Comparison of ENCODE assay signal across 8 cellular contexts in the genomic region with DNA sequence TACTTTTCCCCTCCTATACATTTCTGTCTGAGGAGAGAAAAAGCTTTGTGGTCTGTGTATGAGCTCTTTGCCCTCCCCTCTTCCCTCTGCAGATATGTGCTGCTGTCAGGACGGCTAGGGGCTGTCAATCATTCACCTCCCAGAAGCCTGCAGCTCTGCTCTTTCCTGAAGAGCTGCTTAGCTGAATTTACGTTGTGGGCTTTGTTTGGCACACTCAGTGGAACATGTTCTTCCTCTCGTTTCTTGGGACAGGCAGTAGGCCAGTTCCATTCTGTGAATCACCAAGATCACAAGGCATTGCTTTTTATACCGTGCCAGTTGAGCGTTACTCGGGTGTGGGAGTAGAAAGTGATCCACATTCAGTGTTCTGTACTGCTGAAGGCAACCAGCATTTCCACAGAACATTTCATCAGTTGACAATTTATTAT.
DNase-seq lines count a peak whose midpoint lies in the region; ATAC-seq and TF ChIP-seq lines count a peak whose summit lies in the region.

No MANE protein-coding gene starts in this region.

- CTCF ChIA-PET in activated naive CD4-positive, alpha-beta T cell treated with anti-CD3 and anti-CD28 coated beads for 36 hours (lab: Charles Lee) = interaction anchor here (0.5 to 3.4 kb wide), 6 partner anchors 13 to 336 kb away, joined by 3 to 32 read pairs (median 4); no protein-coding TSS in a partner anchor
- CTCF ChIA-PET in activated naive CD4-positive, alpha-beta T cell treated with anti-CD3 and anti-CD28 coated beads, Interleukin-2, amount 10 ng/mL, durations not matched to agents 7 days and 5 days (lab: Charles Lee) = interaction anchor here (1.2 to 4.3 kb wide), 3 partner anchors 93 to 293 kb away, joined by 4 to 41 read pairs (median 12); no protein-coding TSS in a partner anchor

- no peak for TF ChIP-seq CTCF in stomach (IDR thresholded peaks at IDR 0.05)
- no peak for TF ChIP-seq CTCF in CD14-positive monocyte (IDR thresholded peaks at IDR 0.05)

- no peak overlapping the region for H3K27ac Mint-ChIP-seq in activated naive CD4-positive, alpha-beta T cell treated with anti-CD3 and anti-CD28 coated beads for 36 hours
- no peak overlapping the region for H3K27ac Mint-ChIP-seq in activated naive CD4-positive, alpha-beta T cell treated with anti-CD3 and anti-CD28 coated beads, Interleukin-2, amount 10 ng/mL, durations not matched to agents 7 days and 5 days
- H3K27ac Mint-ChIP-seq in activated T-helper 17 cell treated with anti-CD3 and anti-CD28 coated beads, Interleukin-2, amount 50 U/mL, for 72 hours = peak overlapping the region; percentile 72
- H3K27ac Mint-ChIP-seq in CD14-positive monocyte = no peak overlapping the region

- H3K4me3 Mint-ChIP-seq in activated naive CD4-positive, alpha-beta T cell treated with anti-CD3 and anti-CD28 coated beads for 36 hours = no peak overlapping the region
- H3K4me3 Mint-ChIP-seq in activated naive CD4-positive, alpha-beta T cell treated with anti-CD3 and anti-CD28 coated beads, Interleukin-2, amount 10 ng/mL, durations not matched to agents 7 days and 5 days = no peak overlapping the region
- H3K4me3 Mint-ChIP-seq in activated T-helper 17 cell treated with anti-CD3 and anti-CD28 coated beads, Interleukin-2, amount 50 U/mL, for 72 hours = peak overlapping the region; percentile 15
- no peak overlapping the region for H3K4me3 Mint-ChIP-seq in CD14-positive monocyte

- H3K4me3 ChIP-seq in stomach = no peak overlapping the region

- DNase-seq in activated naive CD4-positive, alpha-beta T cell treated with anti-CD3 and anti-CD28 coated beads for 36 hours = peak; percentile 19
- no peak for DNase-seq in activated naive CD4-positive, alpha-beta T cell treated with anti-CD3 and anti-CD28 coated beads, Interleukin-2, amount 10 ng/mL, durations not matched to agents 7 days and 5 days
- DNase-seq in left ventricle myocardium superior (peak; percentile 46), stomach (no peak), CD14-positive monocyte (ENCODE audit: low spot score) (no peak), activated gamma-delta T cell treated with Interleukin-2 at 50 U/mL for 16 hours (no peak)

- intact Hi-C loops in activated naive CD4-positive, alpha-beta T cell treated with anti-CD3 and anti-CD28 coated beads for 36 hours (cut with micrococcal nuclease) = loop anchor here (5.0 to 10.0 kb wide), 3 partner anchors 186 to 539 kb away; partner anchors contain the start of gene TTC39C
- intact Hi-C loops in left ventricle myocardium superior (cut with micrococcal nuclease) = no loop called here
- intact Hi-C loops in stomach (cut with DNase I; ENCODE audit: low total_unique reads) = no loop called here
- intact Hi-C loops in CD14-positive monocyte (cut with micrococcal nuclease) = no loop called here

- TF ChIP-seq POLR2A in stomach (IDR thresholded peaks at IDR 0.05) = no peak

- no peaks in the 10 kb centered on the region for H3K27me3 ChIP-seq in stomach

- no peaks in the 10 kb centered on the region for H3K9me3 ChIP-seq in stomach

- peaks cover 37% of the 10 kb centered on the region for H3K4me1 Mint-ChIP-seq in activated naive CD4-positive, alpha-beta T cell treated with anti-CD3 and anti-CD28 coated beads for 36 hours (ENCODE audit: low read depth)
- H3K4me1 Mint-ChIP-seq in activated naive CD4-positive, alpha-beta T cell treated with anti-CD3 and anti-CD28 coated beads, Interleukin-2, amount 10 ng/mL, durations not matched to agents 7 days and 5 days = peaks cover 34% of the 10 kb centered on the region
- H3K4me1 Mint-ChIP-seq in activated T-helper 17 cell treated with anti-CD3 and anti-CD28 coated beads, Interleukin-2, amount 50 U/mL, for 72 hours = peaks cover 10% of the 10 kb centered on the region
- H3K4me1 Mint-ChIP-seq in CD14-positive monocyte = peaks cover 5% of the 10 kb centered on the region

- H3K36me3 ChIP-seq in stomach = peaks cover 0 to 12% (median 5%) of the 10 kb centered on the region in 4 donors

- WGBS in stomach, 5 donors = 25 to 50% (median 42%) methylated on average over 6 of the region's 6 CpGs

- peak; percentile 35 for ATAC-seq in activated T-helper 17 cell treated with anti-CD3 and anti-CD28 coated beads, Interleukin-2, amount 50 U/mL, for 72 hours (replicated peaks)
- peak; percentile 96 for ATAC-seq in left ventricle myocardium superior
- ATAC-seq in HG02970 (IDR thresholded peaks at IDR 0.05; ENCODE audit: low FRiP score, unreplicated experiment) = no peak

- no peaks in the 10 kb centered on the region for H3K9me3 Mint-ChIP-seq in activated naive CD4-positive, alpha-beta T cell treated with anti-CD3 and anti-CD28 coated beads for 36 hours
- no peaks in the 10 kb centered on the region for H3K9me3 Mint-ChIP-seq in activated naive CD4-positive, alpha-beta T cell treated with anti-CD3 and anti-CD28 coated beads, Interleukin-2, amount 10 ng/mL, durations not matched to agents 7 days and 5 days
- H3K9me3 Mint-ChIP-seq in activated T-helper 17 cell treated with anti-CD3 and anti-CD28 coated beads, Interleukin-2, amount 50 U/mL, for 72 hours = no peaks in the 10 kb centered on the region
- no peaks in the 10 kb centered on the region for H3K9me3 Mint-ChIP-seq in CD14-positive monocyte

- H3K27ac ChIP-seq in stomach = peak overlapping the region in 2 of 5 donors; percentile 45 to 50

- H3K4me1 ChIP-seq in stomach = peaks cover 0 to 24% (median 7%) of the 10 kb centered on the region in 4 donors

- TF ChIP-seq EP300 in stomach (IDR thresholded peaks at IDR 0.05) = peak; percentile 63

- no peaks in the 10 kb centered on the region for H3K36me3 Mint-ChIP-seq in activated naive CD4-positive, alpha-beta T cell treated with anti-CD3 and anti-CD28 coated beads for 36 hours (ENCODE audit: low read depth)
- no peaks in the 10 kb centered on the region for H3K36me3 Mint-ChIP-seq in activated naive CD4-positive, alpha-beta T cell treated with anti-CD3 and anti-CD28 coated beads, Interleukin-2, amount 10 ng/mL, durations not matched to agents 7 days and 5 days
- H3K36me3 Mint-ChIP-seq in activated T-helper 17 cell treated with anti-CD3 and anti-CD28 coated beads, Interleukin-2, amount 50 U/mL, for 72 hours (ENCODE audit: low read depth) = no peaks in the 10 kb centered on the region
- no peaks in the 10 kb centered on the region for H3K36me3 Mint-ChIP-seq in CD14-positive monocyte

- no peaks in the 10 kb centered on the region for H3K27me3 Mint-ChIP-seq in activated naive CD4-positive, alpha-beta T cell treated with anti-CD3 and anti-CD28 coated beads for 36 hours (ENCODE audit: low read depth)
- peaks cover 12% of the 10 kb centered on the region for H3K27me3 Mint-ChIP-seq in activated naive CD4-positive, alpha-beta T cell treated with anti-CD3 and anti-CD28 coated beads, Interleukin-2, amount 10 ng/mL, durations not matched to agents 7 days and 5 days
- H3K27me3 Mint-ChIP-seq in activated T-helper 17 cell treated with anti-CD3 and anti-CD28 coated beads, Interleukin-2, amount 50 U/mL, for 72 hours = no peaks in the 10 kb centered on the region
- H3K27me3 Mint-ChIP-seq in CD14-positive monocyte (ENCODE audit: low read depth in 3 of 3) = peaks cover 0 to 6% (median 2%) of the 10 kb centered on the region in 3 donors

Comparison
In these comparisons a context has a peak if more than half of its experiments do, and no peak if none do; other contexts are left out.
1. DNase-seq: peak in activated naive CD4-positive, alpha-beta T cell treated with anti-CD3 and anti-CD28 coated beads for 36 hours (single experiment) and left ventricle myocardium superior (single experiment); none in activated naive CD4-positive, alpha-beta T cell treated with anti-CD3 and anti-CD28 coated beads, Interleukin-2, amount 10 ng/mL, durations not matched to agents 7 days and 5 days (single experiment), stomach (single experiment), CD14-positive monocyte (single experiment) and activated gamma-delta T cell treated with Interleukin-2 at 50 U/mL for 16 hours (single experiment).